17 cellular contexts compared by ENCODE assay signal in the genomic region with DNA sequence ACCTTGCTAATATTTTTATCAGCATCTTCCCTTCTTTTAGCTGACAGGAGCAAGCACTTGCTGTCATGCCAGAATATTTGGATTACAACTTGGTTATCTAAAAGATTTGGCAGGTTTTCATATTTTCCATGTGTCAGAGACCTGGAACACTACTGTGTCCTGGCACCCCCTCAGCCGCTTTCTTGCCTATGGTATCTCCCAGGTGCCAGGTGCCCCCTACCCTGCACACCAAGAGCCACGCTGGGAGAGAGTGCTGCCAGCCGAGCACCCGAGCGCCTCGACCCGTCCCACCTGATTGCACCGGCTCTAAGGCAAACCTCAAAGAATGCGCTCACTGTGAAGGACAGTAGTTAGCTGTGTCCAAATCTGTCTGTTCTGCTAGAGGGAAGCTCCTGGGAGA.
DNase-seq lines count a peak whose midpoint lies in the region; TF ChIP-seq lines count a peak whose summit lies in the region.
"Had no signal": no experiment of that assay in that cellular context is flagged by ENCODE, and none has a peak within 500 bp of the region (broad histone marks: within the 10 kb centered on the region; RNA-seq: fewer than 3 reads in every experiment).

No MANE protein-coding gene starts in this region.

- TF ChIP-seq CTCF in type B pancreatic cell (conservative IDR thresholded peaks at IDR 0.05): no peak
- no peak for TF ChIP-seq CTCF in osteocyte (IDR thresholded peaks at IDR 0.05)

- H3K27me3 ChIP-seq in BLaER1 treated with 17β-estradiol and CSF1 and Interleukin-3, amounts not matched to agents 10 nM and 100 nM: no peaks in the 10 kb centered on the region
- H3K27me3 ChIP-seq in H7 (ENCODE audit: control insufficient read depth, insufficient read depth, low read length): no peaks in the 10 kb centered on the region

- H3K9me3 Mint-ChIP-seq in type B pancreatic cell: no peaks in the 10 kb centered on the region
- no peaks in the 10 kb centered on the region for H3K9me3 Mint-ChIP-seq in osteocyte (ENCODE audit: unreplicated experiment)
- H3K9me3 Mint-ChIP-seq: CD14-positive monocyte had no signal

- H3K27me3 Mint-ChIP-seq in type B pancreatic cell: peaks cover 17% of the 10 kb centered on the region
- peaks cover 49% of the 10 kb centered on the region for H3K27me3 Mint-ChIP-seq in osteocyte (ENCODE audit: unreplicated experiment)

- H3K4me1 Mint-ChIP-seq in type B pancreatic cell (ENCODE audit: unreplicated experiment) (peaks cover 13% of the 10 kb centered on the region), osteocyte (ENCODE audit: unreplicated experiment) (no peaks in the 10 kb centered on the region)
- H3K4me1 Mint-ChIP-seq: CD14-positive monocyte had no signal

- H3K9ac ChIP-seq in BLaER1 treated with 17β-estradiol and CSF1 and Interleukin-3, amounts not matched to agents 10 nM and 100 nM: no peak overlapping the region

- H3K4me2 ChIP-seq in BLaER1 treated with 17β-estradiol and CSF1 and Interleukin-3, amounts not matched to agents 10 nM and 100 nM: peak overlapping the region in 6 of 11 experiments; percentile 2 to 73 (median 62); a peak in 5 of 22 replicates

- H3K36me3 Mint-ChIP-seq in type B pancreatic cell (no peaks in the 10 kb centered on the region), osteocyte (ENCODE audit: unreplicated experiment) (no peaks in the 10 kb centered on the region)
- H3K36me3 Mint-ChIP-seq: CD14-positive monocyte had no signal

- no peak overlapping the region for H3K27ac Mint-ChIP-seq in type B pancreatic cell
- H3K27ac Mint-ChIP-seq in osteocyte (ENCODE audit: unreplicated experiment): no peak overlapping the region
- H3K27ac Mint-ChIP-seq: CD14-positive monocyte had no signal

- H4K20me1 ChIP-seq in BLaER1 treated with 17β-estradiol and CSF1 and Interleukin-3, amounts not matched to agents 10 nM and 100 nM: no peaks in the 10 kb centered on the region

- H3K4me3 ChIP-seq in BLaER1 treated with 17β-estradiol and CSF1 and Interleukin-3, amounts not matched to agents 10 nM and 100 nM: no peak overlapping the region
- no peak overlapping the region for H3K4me3 ChIP-seq in H7 (ENCODE audit: insufficient read depth, low read depth, low read length)

- H3K36me3 ChIP-seq in BLaER1 treated with 17β-estradiol and CSF1 and Interleukin-3, amounts not matched to agents 10 nM and 100 nM: no peaks in the 10 kb centered on the region
- no peaks in the 10 kb centered on the region for H3K36me3 ChIP-seq in H7 (replicated peaks; ENCODE audit: control insufficient read depth, insufficient read depth, low read length)

- no peaks in the 10 kb centered on the region for H3K9me3 ChIP-seq in BLaER1 treated with 17β-estradiol and CSF1 and Interleukin-3, amounts not matched to agents 10 nM and 100 nM (replicated peaks in 1 of 11)

- H3K4me1 ChIP-seq in BLaER1 treated with 17β-estradiol and CSF1 and Interleukin-3, amounts not matched to agents 10 nM and 100 nM: peaks cover 6 to 30% (median 23%) of the 10 kb centered on the region in 10 experiments; a peak in 19 of 20 replicates

- no peak overlapping the region for H3K4me3 Mint-ChIP-seq in type B pancreatic cell
- H3K4me3 Mint-ChIP-seq in osteocyte (ENCODE audit: unreplicated experiment): no peak overlapping the region
- H3K4me3 Mint-ChIP-seq: CD14-positive monocyte had no signal

- H3K27ac ChIP-seq in BLaER1 treated with 17β-estradiol and CSF1 and Interleukin-3, amounts not matched to agents 10 nM and 100 nM: no peak overlapping the region

- DNase-seq in H7: peak; percentile 18
- peak; percentile 29 for DNase-seq in left kidney (ENCODE audit: low read depth, low spot score)
- DNase-seq in type B pancreatic cell (ENCODE audit: extremely low spot score, unreplicated experiment): peak; percentile 24
- DNase-seq in NCI-H1930 (lab: John Stamatoyannopoulos, UW): no peak
- DNase-seq in COLO829 (ENCODE audit: low spot score): no peak
- no peak for DNase-seq in osteocyte (ENCODE audit: extremely low spot score, unreplicated experiment)
- DNase-seq: AML-193, EL, KG1, NCI-H1092 treated with DMSO at 0.1 percent for 48 hours, NCI-H146, NCI-H2029 treated with DMSO at 0.1 percent for 48 hours, NCI-H226, NCI-H524, NCI-H774 had no signal

Comparison
In these comparisons a context has a peak if more than half of its experiments do, and no peak if none do; other contexts are left out.
1. DNase-seq: peak in H7 (single experiment), left kidney (single experiment) and type B pancreatic cell (single experiment); none in NCI-H1930 (0 of 2), COLO829 (single experiment) and osteocyte (single experiment).